9 cellular contexts compared by ENCODE assay signal in genomic region chrX:45186643-45187026, GRCh38. TPM values are rescaled to one million over a fixed set of nuclear protein-coding genes. Genes with fewer than 3 reads are reported as not detected.
A peak's percentile ranks its signal among the peaks of the same experiment; 100 is the strongest.
DNase-seq lines count a peak whose midpoint lies in the region; ATAC-seq and TF ChIP-seq lines count a peak whose summit lies in the region.
"Had no signal": no experiment of that assay in that cellular context is flagged by ENCODE, and none has a peak within 500 bp of the region (broad histone marks: within the 10 kb centered on the region; RNA-seq: fewer than 3 reads in every experiment).

No MANE protein-coding gene starts in this region.

- no peaks in the 10 kb centered on the region for H3K27me3 ChIP-seq in muscle layer of duodenum (ENCODE audit: low read depth, low read length)

- no peaks in the 10 kb centered on the region for H3K4me1 ChIP-seq in muscle layer of duodenum (ENCODE audit: control insufficient read depth in 1 of 2, insufficient read depth in 2 of 2, low read length in 2 of 2)

- H3K27ac ChIP-seq in muscle layer of duodenum (ENCODE audit: low read length) = peak overlapping the region; percentile 45

- no peak overlapping the region for H3K27ac Mint-ChIP-seq in activated CD8-positive, alpha-beta T cell treated with anti-CD3 and anti-CD28 coated beads, Interleukin-2, amount 10 ng/mL, durations not matched to agents 7 days and 5 days

- no peak overlapping the region for H3K4me3 ChIP-seq in muscle layer of duodenum (ENCODE audit: low read depth in 1 of 2, low read length in 2 of 2)

- H3K4me3 Mint-ChIP-seq in activated CD8-positive, alpha-beta T cell treated with anti-CD3 and anti-CD28 coated beads, Interleukin-2, amount 10 ng/mL, durations not matched to agents 7 days and 5 days = peak overlapping the region; percentile 74

- H3K4me1 Mint-ChIP-seq in activated CD8-positive, alpha-beta T cell treated with anti-CD3 and anti-CD28 coated beads, Interleukin-2, amount 10 ng/mL, durations not matched to agents 7 days and 5 days (ENCODE audit: low read depth) = peaks cover 7% of the 10 kb centered on the region

- H3K9me3 Mint-ChIP-seq in activated CD8-positive, alpha-beta T cell treated with anti-CD3 and anti-CD28 coated beads, Interleukin-2, amount 10 ng/mL, durations not matched to agents 7 days and 5 days (ENCODE audit: insufficient read depth) = no peaks in the 10 kb centered on the region

- ATAC-seq in GM18505 (IDR thresholded peaks at IDR 0.05; ENCODE audit: unreplicated experiment) (peak; percentile 18), GM21723 (IDR thresholded peaks at IDR 0.05; ENCODE audit: unreplicated experiment) (peak; percentile 19), HG03108 (IDR thresholded peaks at IDR 0.05; ENCODE audit: unreplicated experiment) (no peak), HG03571 (IDR thresholded peaks at IDR 0.05; ENCODE audit: unreplicated experiment) (no peak)
- ATAC-seq in activated CD8-positive, alpha-beta T cell treated with anti-CD3 and anti-CD28 coated beads, Interleukin-2, amount 10 ng/mL, durations not matched to agents 7 days and 5 days = no peak

- no peak for DNase-seq in activated CD8-positive, alpha-beta T cell treated with anti-CD3 and anti-CD28 coated beads, Interleukin-2, amount 10 ng/mL, durations not matched to agents 7 days and 5 days
- DNase-seq in stimulated activated CD8-positive, alpha-beta memory T cell treated with anti-CD3 and anti-CD28 coated beads, Interleukin-4, amount 100 ng/mL, for 48 hours = no peak
- DNase-seq in cortex of kidney (lab: John Stamatoyannopoulos, UW) = no peak
- DNase-seq: NCI-H2107 had no signal

- CTCF ChIA-PET in activated CD8-positive, alpha-beta T cell treated with anti-CD3 and anti-CD28 coated beads, Interleukin-2, amount 10 ng/mL, durations not matched to agents 7 days and 5 days (lab: Charles Lee) = interaction anchor here (0.6 to 1.3 kb wide), 4 partner anchors 8 to 1074 kb away, joined by 3 read pairs; partner anchors contain the start of gene DIPK2B

- H3K9me3 ChIP-seq in muscle layer of duodenum (ENCODE audit: control insufficient read depth in 1 of 2, low read length in 2 of 2) = no peaks in the 10 kb centered on the region

- POLR2A ChIA-PET in activated CD8-positive, alpha-beta T cell treated with anti-CD3 and anti-CD28 coated beads, Interleukin-2, amount 10 ng/mL, durations not matched to agents 7 days and 5 days (lab: Charles Lee) = no interaction called here

- no peaks in the 10 kb centered on the region for H3K27me3 Mint-ChIP-seq in activated CD8-positive, alpha-beta T cell treated with anti-CD3 and anti-CD28 coated beads, Interleukin-2, amount 10 ng/mL, durations not matched to agents 7 days and 5 days (ENCODE audit: low read depth)

- H3K36me3 ChIP-seq in muscle layer of duodenum (ENCODE audit: control insufficient read depth in 1 of 2, insufficient read depth in 2 of 2, low read length in 2 of 2) = no peaks in the 10 kb centered on the region

- H3K36me3 Mint-ChIP-seq in activated CD8-positive, alpha-beta T cell treated with anti-CD3 and anti-CD28 coated beads, Interleukin-2, amount 10 ng/mL, durations not matched to agents 7 days and 5 days (ENCODE audit: low read depth) = no peaks in the 10 kb centered on the region

- no peak for TF ChIP-seq POLR2A in GM18505 (IDR thresholded peaks at IDR 0.05; ENCODE audit: borderline replicate concordance, extremely low read depth, insufficient read depth, insufficient read length)

RNA-seq across cellular contexts. Expression of gene DIPK2B, which starts 14.0 kb away (rescaled TPM):
- not detected for total RNA-seq in activated CD8-positive, alpha-beta T cell treated with anti-CD3 and anti-CD28 coated beads, Interleukin-2, amount 10 ng/mL, durations not matched to agents 7 days and 5 days

Comparison
In these comparisons a context has a peak if more than half of its experiments do, and no peak if none do; other contexts are left out.
1. ATAC-seq: peak in GM18505 (single experiment) and GM21723 (single experiment); none in activated CD8-positive, alpha-beta T cell treated with anti-CD3 and anti-CD28 coated beads, Interleukin-2, amount 10 ng/mL, durations not matched to agents 7 days and 5 days (single experiment), HG03108 (single experiment) and HG03571 (single experiment).